Comparison of ENCODE assay signal across 23 cellular contexts in the genomic region with DNA sequence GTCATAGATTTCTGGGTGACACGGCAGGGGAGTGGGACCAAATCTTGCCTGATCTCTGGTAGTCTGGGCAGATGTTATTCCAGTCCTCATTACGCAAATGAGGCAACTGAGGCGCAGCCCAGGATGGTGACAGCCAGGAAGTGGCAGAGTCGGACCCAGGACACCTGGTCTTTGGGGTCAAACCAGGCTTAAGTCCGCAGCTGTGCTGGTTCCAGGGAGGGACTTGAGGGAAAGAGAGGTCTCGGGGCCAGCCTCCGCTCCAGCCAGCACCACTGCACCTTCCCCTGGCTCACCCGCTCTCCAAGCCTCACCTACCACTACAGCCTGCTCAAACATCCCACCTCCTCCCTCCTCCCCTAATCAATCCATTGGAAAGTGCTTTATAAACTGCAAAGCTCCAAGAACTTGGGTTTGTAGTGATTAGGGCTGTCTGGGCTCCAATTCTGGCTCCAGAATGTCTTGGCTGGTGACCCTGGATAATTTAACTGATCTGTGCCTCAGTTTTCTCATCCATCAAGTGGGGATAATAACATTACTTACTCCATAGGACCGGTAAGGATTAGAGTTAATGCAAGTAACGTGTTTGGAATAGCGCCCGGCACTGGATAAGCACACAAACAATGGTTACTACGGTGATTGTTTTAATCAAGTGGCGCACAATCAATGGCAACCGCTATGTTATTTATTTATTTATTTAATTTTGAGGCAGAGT. TPM values are rescaled to one million over a fixed set of nuclear protein-coding genes. Genes with fewer than 3 reads are reported as not detected.
DNase-seq lines count a peak whose midpoint lies in the region; ATAC-seq and TF ChIP-seq lines count a peak whose summit lies in the region.
"Had no signal": no experiment of that assay in that cellular context is flagged by ENCODE, and none has a peak within 500 bp of the region (broad histone marks: within the 10 kb centered on the region; RNA-seq: fewer than 3 reads in every experiment).

No MANE protein-coding gene starts in this region.

- no peak for TF ChIP-seq CTCF in WTC11 (IDR thresholded peaks at IDR 0.05)

- no peaks in the 10 kb centered on the region for H3K36me3 Mint-ChIP-seq in WTC11
- no peaks in the 10 kb centered on the region for H3K36me3 Mint-ChIP-seq in activated naive CD4-positive, alpha-beta T cell treated with anti-CD3 and anti-CD28 coated beads, Interleukin-2, amount 50 U/mL, for 72 hours
- H3K36me3 Mint-ChIP-seq: activated naive CD8-positive, alpha-beta T cell treated with anti-CD3 and anti-CD28 coated beads, Interleukin-2, amount 10 ng/mL, durations not matched to agents 7 days and 5 days had no signal

- no peak overlapping the region for H3K27ac Mint-ChIP-seq in WTC11
- no peak overlapping the region for H3K27ac Mint-ChIP-seq in activated naive CD4-positive, alpha-beta T cell treated with anti-CD3 and anti-CD28 coated beads, Interleukin-2, amount 50 U/mL, for 72 hours
- H3K27ac Mint-ChIP-seq: activated CD8-positive, alpha-beta T cell treated with anti-CD3 and anti-CD28 coated beads, Interleukin-2, amount 10 ng/mL, durations not matched to agents 7 days and 5 days; activated naive CD8-positive, alpha-beta T cell treated with anti-CD3 and anti-CD28 coated beads, Interleukin-2, amount 10 ng/mL, durations not matched to agents 7 days and 5 days; T-helper 1 cell treated with Interleukin-12 subunit alpha and Interleukin-12 subunit beta and Interleukin-4 antibody, amounts not matched to agents 30 μg/mL and 1 μg/mL, for 36 hours had no signal

- H3K4me3 ChIP-seq in H7 (ENCODE audit: insufficient read depth, low read depth, low read length), result peak overlapping the region; percentile 64
- H3K4me3 ChIP-seq in iPS-15b (ENCODE audit: low read depth, low read length), result peak overlapping the region; percentile 82
- H3K4me3 ChIP-seq: lung, SK-N-MC had no signal

- CTCF ChIA-PET in WTC11 (lab: Charles Lee), result interaction anchor here (1.2 to 14.0 kb wide), 2 partner anchors 9 to 54 kb away, joined by 3 to 162 read pairs; no protein-coding TSS in a partner anchor

- peaks cover 24% of the 10 kb centered on the region; the same call in 1 of the 2 replicates for H3K27me3 ChIP-seq in H7 (ENCODE audit: control insufficient read depth, insufficient read depth, low read length)
- H3K27me3 ChIP-seq in iPS-15b (ENCODE audit: control insufficient read depth, insufficient read depth, low read length), result peaks cover 15% of the 10 kb centered on the region

- no peak overlapping the region for H3K9ac ChIP-seq in iPS-15b (ENCODE audit: low read depth, low read length)

- H3K9me3 Mint-ChIP-seq in WTC11, result no peaks in the 10 kb centered on the region
- H3K9me3 Mint-ChIP-seq in activated naive CD4-positive, alpha-beta T cell treated with anti-CD3 and anti-CD28 coated beads, Interleukin-2, amount 50 U/mL, for 72 hours, result no peaks in the 10 kb centered on the region
- H3K9me3 Mint-ChIP-seq: activated naive CD8-positive, alpha-beta T cell treated with anti-CD3 and anti-CD28 coated beads, Interleukin-2, amount 10 ng/mL, durations not matched to agents 7 days and 5 days; neural crest cell; T-helper 1 cell treated with Interleukin-12 subunit alpha and Interleukin-12 subunit beta and Interleukin-4 antibody, amounts not matched to agents 30 μg/mL and 1 μg/mL, for 36 hours had no signal

- H3K36me3 ChIP-seq in H7 (replicated peaks; ENCODE audit: control insufficient read depth, insufficient read depth, low read length), result no peaks in the 10 kb centered on the region; the same call in 1 of the 2 replicates
- H3K36me3 ChIP-seq in iPS-15b (ENCODE audit: control insufficient read depth, insufficient read depth, low read length), result peaks cover 2% of the 10 kb centered on the region

- intact Hi-C loops in posterior vena cava (cut with DNase I), result no loop called here

- H3K4me3 Mint-ChIP-seq in WTC11, result peak overlapping the region; percentile 74
- H3K4me3 Mint-ChIP-seq: activated CD8-positive, alpha-beta T cell treated with anti-CD3 and anti-CD28 coated beads, Interleukin-2, amount 10 ng/mL, durations not matched to agents 7 days and 5 days; activated naive CD8-positive, alpha-beta T cell treated with anti-CD3 and anti-CD28 coated beads, Interleukin-2, amount 10 ng/mL, durations not matched to agents 7 days and 5 days; neural crest cell; T-helper 1 cell treated with Interleukin-12 subunit alpha and Interleukin-12 subunit beta and Interleukin-4 antibody, amounts not matched to agents 30 μg/mL and 1 μg/mL, for 36 hours had no signal

- DNase-seq in H7, result no peak
- no peak for DNase-seq in WTC11 (ENCODE audit: low spot score)
- peak; percentile 63 for DNase-seq in posterior vena cava (ENCODE audit: low spot score)
- DNase-seq in activated naive CD4-positive, alpha-beta T cell treated with anti-CD3 and anti-CD28 coated beads, Interleukin-2, amount 50 U/mL, for 72 hours (ENCODE audit: low spot score in 2 of 2), result no peak
- no peak for DNase-seq in stimulated activated CD4-positive, alpha-beta T cell treated with anti-CD3 and anti-CD28 coated beads, Interleukin-4, amount 100 ng/mL, for 1 hour
- no peak for DNase-seq in NCI-H187 treated with DMSO at 0.1 percent for 48 hours (lab: John Stamatoyannopoulos, UW)
- DNase-seq: activated CD8-positive, alpha-beta T cell treated with anti-CD3 and anti-CD28 coated beads, Interleukin-2, amount 10 ng/mL, durations not matched to agents 7 days and 5 days; activated effector memory CD4-positive, alpha-beta T cell treated with Interleukin-2 at 50 U/mL for 16 hours; activated naive CD8-positive, alpha-beta T cell treated with anti-CD3 and anti-CD28 coated beads, Interleukin-2, amount 10 ng/mL, durations not matched to agents 7 days and 5 days; effector CD8-positive, alpha-beta T cell; erythroblast; foreskin melanocyte; kidney glomerular epithelial cell; NCI-H146; NCI-H2171; NCI-H524 treated with DMSO at 0.1 percent for 48 hours had no signal

- H3K4me1 ChIP-seq in iPS-15b (ENCODE audit: control insufficient read depth, insufficient read depth, low read length), result no peaks in the 10 kb centered on the region

- POLR2A ChIA-PET in WTC11 (lab: Charles Lee), result no interaction called here

- H3K27me3 Mint-ChIP-seq in WTC11 (ENCODE audit: low read depth), result peaks cover 14% of the 10 kb centered on the region

- no peaks in the 10 kb centered on the region for H3K9me3 ChIP-seq in iPS-15b (ENCODE audit: control insufficient read depth, insufficient read depth, low read length)

- peak; percentile 16 for ATAC-seq in WTC11
- no peak for ATAC-seq in activated naive CD4-positive, alpha-beta T cell treated with anti-CD3 and anti-CD28 coated beads, Interleukin-2, amount 50 U/mL, for 72 hours
- ATAC-seq: activated CD8-positive, alpha-beta T cell treated with anti-CD3 and anti-CD28 coated beads, Interleukin-2, amount 10 ng/mL, durations not matched to agents 7 days and 5 days had no signal

- H3K4me1 Mint-ChIP-seq in WTC11, result no peaks in the 10 kb centered on the region
- H3K4me1 Mint-ChIP-seq: activated naive CD8-positive, alpha-beta T cell treated with anti-CD3 and anti-CD28 coated beads, Interleukin-2, amount 10 ng/mL, durations not matched to agents 7 days and 5 days; neural crest cell had no signal

TF ChIP-seq in WTC11, 78 proteins besides CTCF, POLR2A, EP300 and RAD21 (continues in another document):
- TF ChIP-seq SP1 (CRISPR knock-in tag; conservative IDR thresholded peaks at IDR 0.05), result 0 out of 2 replicates have a peak, but pooled peaks have one; percentile 31
- no peak for TF ChIP-seq NR1H2 (CRISPR knock-in tag; IDR thresholded peaks at IDR 0.05)
- peak; percentile 39; the same call in 1 of the 2 replicates for TF ChIP-seq CBFB (CRISPR knock-in tag; IDR thresholded peaks at IDR 0.05; ENCODE audit: low read depth)
- no peak for TF ChIP-seq PRRX2 (CRISPR knock-in tag; IDR thresholded peaks at IDR 0.05)
- TF ChIP-seq GTF2I (CRISPR knock-in tag; conservative IDR thresholded peaks at IDR 0.05), result peak; percentile 61; the same call in 1 of the 2 replicates
- 0 out of 2 replicates have a peak, but pooled peaks have one; percentile 64 for TF ChIP-seq ZNF219 (CRISPR knock-in tag; IDR thresholded peaks at IDR 0.05; ENCODE audit: borderline replicate concordance)
- no peak for TF ChIP-seq NFATC4 (CRISPR knock-in tag; IDR thresholded peaks at IDR 0.05)
- TF ChIP-seq, protein P1, sequence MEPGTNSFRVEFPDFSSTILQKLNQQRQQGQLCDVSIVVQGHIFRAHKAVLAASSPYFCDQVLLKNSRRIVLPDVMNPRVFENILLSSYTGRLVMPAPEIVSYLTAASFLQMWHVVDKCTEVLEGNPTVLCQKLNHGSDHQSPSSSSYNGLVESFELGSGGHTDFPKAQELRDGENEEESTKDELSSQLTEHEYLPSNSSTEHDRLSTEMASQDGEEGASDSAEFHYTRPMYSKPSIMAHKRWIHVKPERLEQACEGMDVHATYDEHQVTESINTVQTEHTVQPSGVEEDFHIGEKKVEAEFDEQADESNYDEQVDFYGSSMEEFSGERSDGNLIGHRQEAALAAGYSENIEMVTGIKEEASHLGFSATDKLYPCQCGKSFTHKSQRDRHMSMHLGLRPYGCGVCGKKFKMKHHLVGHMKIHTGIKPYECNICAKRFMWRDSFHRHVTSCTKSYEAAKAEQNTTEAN (CRISPR knock-in tag; IDR thresholded peaks at IDR 0.05), result peak; percentile 68; the same call in 1 of the 2 replicates

RNA-seq across cellular contexts. Expression of a gene that starts 0.5 kb away (rescaled TPM):
- 2.2 and 4.0 TPM in 2 replicates for total RNA-seq in H7 (2014; rRNA removed; shearing (Covaris generic))
- total RNA-seq in WTC11 (2021), result 5.3 to 5.9 TPM (median 5.3 TPM) in 3 replicates
- not detected for total RNA-seq in posterior vena cava
- not detected for total RNA-seq in activated naive CD4-positive, alpha-beta T cell treated with anti-CD3 and anti-CD28 coated beads, Interleukin-2, amount 50 U/mL, for 72 hours
- total RNA-seq: activated CD8-positive, alpha-beta T cell treated with anti-CD3 and anti-CD28 coated beads, Interleukin-2, amount 10 ng/mL, durations not matched to agents 7 days and 5 days; activated naive CD8-positive, alpha-beta T cell treated with anti-CD3 and anti-CD28 coated beads, Interleukin-2, amount 10 ng/mL, durations not matched to agents 7 days and 5 days; lung; neural crest cell; pulmonary artery endothelial cell; skeletal muscle tissue had no signal

RNA-seq across cellular contexts. Expression of a gene that starts 30.0 kb away (rescaled TPM):
- 6.3 and 9.8 TPM in 2 replicates for total RNA-seq in H7 (2014; rRNA removed; shearing (Covaris generic))
- total RNA-seq in WTC11 (2021) (12.5 to 13.0 TPM (median 12.6 TPM) in 3 replicates), posterior vena cava (not detected)
- total RNA-seq in activated naive CD4-positive, alpha-beta T cell treated with anti-CD3 and anti-CD28 coated beads, Interleukin-2, amount 50 U/mL, for 72 hours, result under 1 TPM in 1 of 2 donors, not detected in 1; 0.29 TPM
- total RNA-seq: activated CD8-positive, alpha-beta T cell treated with anti-CD3 and anti-CD28 coated beads, Interleukin-2, amount 10 ng/mL, durations not matched to agents 7 days and 5 days; activated naive CD8-positive, alpha-beta T cell treated with anti-CD3 and anti-CD28 coated beads, Interleukin-2, amount 10 ng/mL, durations not matched to agents 7 days and 5 days had no signal

RNA-seq across cellular contexts. Expression of a gene that starts 31.3 kb away (rescaled TPM):
- total RNA-seq in H7 (2014; rRNA removed; shearing (Covaris generic)), result 10.7 and 15.0 TPM in 2 replicates
- total RNA-seq in WTC11 (2021), result 17.9 to 19.8 TPM (median 19.6 TPM) in 3 replicates
- total RNA-seq in posterior vena cava, result under 1 TPM in 1 of 2 donors, not detected in 1; 0.51 TPM
- total RNA-seq in activated naive CD4-positive, alpha-beta T cell treated with anti-CD3 and anti-CD28 coated beads, Interleukin-2, amount 50 U/mL, for 72 hours, result under 1 TPM; 0.39 to 0.58 TPM
